In genomic region chr6:1387632-1388031, GRCh38 we compare ENCODE assay signal across 1 cellular context.
TF ChIP-seq lines count a peak whose summit lies in the region.

No MANE protein-coding gene starts in this region.

TF ChIP-seq in SK-N-SH treated with all-trans-retinoic acid at 6 μM for 48 hours, 23 proteins besides CTCF, POLR2A, EP300 and RAD21 (continued from another document):
- TF ChIP-seq, protein P1, sequence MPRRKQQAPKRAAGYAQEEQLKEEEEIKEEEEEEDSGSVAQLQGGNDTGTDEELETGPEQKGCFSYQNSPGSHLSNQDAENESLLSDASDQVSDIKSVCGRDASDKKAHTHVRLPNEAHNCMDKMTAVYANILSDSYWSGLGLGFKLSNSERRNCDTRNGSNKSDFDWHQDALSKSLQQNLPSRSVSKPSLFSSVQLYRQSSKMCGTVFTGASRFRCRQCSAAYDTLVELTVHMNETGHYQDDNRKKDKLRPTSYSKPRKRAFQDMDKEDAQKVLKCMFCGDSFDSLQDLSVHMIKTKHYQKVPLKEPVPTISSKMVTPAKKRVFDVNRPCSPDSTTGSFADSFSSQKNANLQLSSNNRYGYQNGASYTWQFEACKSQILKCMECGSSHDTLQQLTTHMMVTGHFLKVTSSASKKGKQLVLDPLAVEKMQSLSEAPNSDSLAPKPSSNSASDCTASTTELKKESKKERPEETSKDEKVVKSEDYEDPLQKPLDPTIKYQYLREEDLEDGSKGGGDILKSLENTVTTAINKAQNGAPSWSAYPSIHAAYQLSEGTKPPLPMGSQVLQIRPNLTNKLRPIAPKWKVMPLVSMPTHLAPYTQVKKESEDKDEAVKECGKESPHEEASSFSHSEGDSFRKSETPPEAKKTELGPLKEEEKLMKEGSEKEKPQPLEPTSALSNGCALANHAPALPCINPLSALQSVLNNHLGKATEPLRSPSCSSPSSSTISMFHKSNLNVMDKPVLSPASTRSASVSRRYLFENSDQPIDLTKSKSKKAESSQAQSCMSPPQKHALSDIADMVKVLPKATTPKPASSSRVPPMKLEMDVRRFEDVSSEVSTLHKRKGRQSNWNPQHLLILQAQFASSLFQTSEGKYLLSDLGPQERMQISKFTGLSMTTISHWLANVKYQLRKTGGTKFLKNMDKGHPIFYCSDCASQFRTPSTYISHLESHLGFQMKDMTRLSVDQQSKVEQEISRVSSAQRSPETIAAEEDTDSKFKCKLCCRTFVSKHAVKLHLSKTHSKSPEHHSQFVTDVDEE (CRISPR knock-in tag; IDR thresholded peaks at IDR 0.05): no peak
- no peak for TF ChIP-seq ZC3H10 (CRISPR knock-in tag; IDR thresholded peaks at IDR 0.05)
- TF ChIP-seq ZFP3 (CRISPR knock-in tag; IDR thresholded peaks at IDR 0.05): no peak
